8 cellular contexts compared by ENCODE assay signal in the genomic region with DNA sequence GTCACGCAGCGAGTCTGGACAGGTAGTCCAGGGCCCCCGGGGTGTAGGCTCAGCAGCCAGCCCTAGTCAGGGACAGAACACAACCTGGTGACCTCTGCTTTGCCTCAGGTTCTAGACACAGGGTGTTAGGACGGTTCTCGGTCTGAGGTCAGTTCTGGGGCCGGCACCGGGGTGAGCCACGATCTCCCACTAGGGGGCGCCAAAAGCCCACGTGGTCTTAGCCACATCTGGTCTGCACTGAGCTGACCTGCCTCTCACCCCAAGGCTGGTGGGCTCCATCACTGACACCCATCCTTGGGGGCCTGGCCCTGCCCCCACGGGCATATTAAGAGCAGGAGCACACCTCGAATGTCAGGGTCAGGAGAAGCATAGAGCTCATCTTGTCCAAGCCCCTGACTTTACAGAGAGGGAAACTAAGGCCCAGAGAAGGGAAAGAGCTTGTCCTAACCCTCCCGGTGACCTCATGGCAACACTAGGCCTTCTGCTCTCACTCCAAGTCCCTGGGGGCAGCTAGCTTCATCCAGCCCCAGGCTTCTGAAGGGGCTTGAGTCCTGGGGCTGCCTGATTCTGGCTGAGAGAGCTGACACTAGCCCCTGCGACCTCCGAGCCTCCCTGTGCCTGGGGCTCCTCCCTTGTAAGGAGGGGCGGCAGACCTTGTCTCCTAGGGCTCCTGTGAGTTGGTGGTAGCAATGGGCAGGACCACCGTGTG. TPM values are rescaled to one million over a fixed set of nuclear protein-coding genes. Genes with fewer than 3 reads are reported as not detected.
DNase-seq lines count a peak whose midpoint lies in the region; ATAC-seq and TF ChIP-seq lines count a peak whose summit lies in the region.

No MANE protein-coding gene starts in this region.

- H3K27me3 Mint-ChIP-seq in activated B cell treated with CpG ODN at 0.5 μM for 24 hours: no peaks in the 10 kb centered on the region

- H3K4me1 ChIP-seq in mammary epithelial cell (ENCODE audit: insufficient read depth, low read length): peaks cover 8% of the 10 kb centered on the region

- H3K79me2 ChIP-seq in mammary epithelial cell (ENCODE audit: insufficient read depth, low read length): no peaks in the 10 kb centered on the region

- no peak overlapping the region for H3K9ac ChIP-seq in mammary epithelial cell (ENCODE audit: insufficient read depth, low read length)

- H3K27me3 ChIP-seq in mammary epithelial cell (ENCODE audit: insufficient read depth, low read length): no peaks in the 10 kb centered on the region

- no peaks in the 10 kb centered on the region for H3K9me3 Mint-ChIP-seq in activated B cell treated with CpG ODN at 0.5 μM for 24 hours

- BruUV-seq in mammary epithelial cell (replicated peaks; lab: Mats Ljungman, UMichigan): no TSS peak

- no peaks in the 10 kb centered on the region for H4K20me1 ChIP-seq in mammary epithelial cell (ENCODE audit: insufficient read depth, low read length)

- no peaks in the 10 kb centered on the region for H3K36me3 ChIP-seq in mammary epithelial cell (ENCODE audit: insufficient read depth, low read length)

- no peak overlapping the region for H3K27ac ChIP-seq in mammary epithelial cell (ENCODE audit: insufficient read depth, low read depth, low read length)

- CTCF ChIA-PET in activated B cell treated with CpG ODN at 0.5 μM for 24 hours (lab: Charles Lee): interaction anchor here (0.7 to 1.6 kb wide), 19 partner anchors 9 to 139 kb away, joined by 3 to 7 read pairs (median 4); a partner anchor contains a TSS
- CTCF ChIA-PET in mammary epithelial cell (lab: Charles Lee; ENCODE audit: low non-redundant PET): interaction anchor here (0.5 to 0.6 kb wide), 3 partner anchors 11 to 97 kb away, joined by 4 to 16 read pairs (median 6); no protein-coding TSS in a partner anchor

- no peak overlapping the region for H3K27ac Mint-ChIP-seq in activated B cell treated with CpG ODN at 0.5 μM for 24 hours

- H3K4me1 Mint-ChIP-seq in activated B cell treated with CpG ODN at 0.5 μM for 24 hours: peaks cover 8% of the 10 kb centered on the region

- no peak overlapping the region for H2AFZ ChIP-seq in mammary epithelial cell (ENCODE audit: low read depth, low read length)

- dilution Hi-C loops in mammary epithelial cell (cut with HindIII; ENCODE audit: low sequenced_read_pairs): no loop called here

- ATAC-seq in activated B cell treated with CpG ODN at 0.5 μM for 24 hours (ENCODE audit: low read depth) (peak; percentile 97), HG03095 (IDR thresholded peaks at IDR 0.05; ENCODE audit: unreplicated experiment) (no peak)

- WGBS in mammary epithelial cell (ENCODE audit: low coverage, missing lambda C conversion rate): 37% methylated on average over 14 of the region's 17 CpGs

- H3K4me3 ChIP-seq in HFF-Myc (replicated peaks; ENCODE audit: low read depth, low read length): no peak overlapping the region
- H3K4me3 ChIP-seq in mammary epithelial cell (replicated peaks in 1 of 3; ENCODE audit: insufficient read depth in 1 of 3, low read depth in 2 of 3, low read length in 3 of 3): no peak overlapping the region

- in situ Hi-C loops in mammary epithelial cell (cut with MboI; ENCODE audit: low sequenced_read_pairs in 2 of 2): no loop called here

- DNase-seq in GDM1 (lab: John Stamatoyannopoulos, UW): peak; percentile 59
- no peak for DNase-seq in HFF-Myc (ENCODE audit: extremely low read depth, low read depth)
- DNase-seq in NCI-H146 (lab: John Stamatoyannopoulos, UW): peak; percentile 56
- DNase-seq in activated B cell treated with CpG ODN at 0.5 μM for 24 hours: peak; percentile 82
- peak; percentile 35 for DNase-seq in mammary epithelial cell
- peak; percentile 38 for DNase-seq in kidney glomerular epithelial cell (lab: John Stamatoyannopoulos, UW)
- DNase-seq in stimulated activated CD4-positive, alpha-beta T cell treated with anti-CD3 and anti-CD28 coated beads, Interleukin-4, amount 100 ng/mL, for 24 hours: peak; percentile 85

- no peak overlapping the region for H3K4me3 Mint-ChIP-seq in activated B cell treated with CpG ODN at 0.5 μM for 24 hours

- POLR2A ChIA-PET in activated B cell treated with CpG ODN at 0.5 μM for 24 hours (lab: Charles Lee): interaction anchor here (0.8 to 1.2 kb wide), 3 partner anchors 102 to 103 kb away, joined by 3 to 4 read pairs (median 4); a partner anchor contains a TSS

- TF ChIP-seq CTCF in HFF-Myc (IDR thresholded peaks at IDR 0.05; ENCODE audit: low read depth, low read length, missing control alignments) (peak; percentile 93), activated B cell treated with CpG ODN at 0.5 μM for 24 hours (IDR thresholded peaks at IDR 0.05) (peak; percentile 67), mammary epithelial cell (conservative IDR thresholded peaks at IDR 0.05 in 1 of 2, IDR thresholded peaks at IDR 0.05 in 1 of 2; ENCODE audit: extremely low read depth in 1 of 2, insufficient read depth in 1 of 2, low read depth in 1 of 2, low read length in 2 of 2) (peak; percentile 85 to 91)

- intact Hi-C loops in activated B cell treated with CpG ODN at 0.5 μM for 24 hours (cut with micrococcal nuclease): loop anchor here (10.0 kb wide), 2 partner anchors 54 to 146 kb away; no protein-coding TSS in a partner anchor
- intact Hi-C loops in mammary epithelial cell (cut with micrococcal nuclease): loop anchor here (10.0 kb wide), 2 partner anchors 54 to 146 kb away; no protein-coding TSS in a partner anchor

- H3K36me3 Mint-ChIP-seq in activated B cell treated with CpG ODN at 0.5 μM for 24 hours (ENCODE audit: low read depth): no peaks in the 10 kb centered on the region

- H3K9me3 ChIP-seq in mammary epithelial cell (replicated peaks; ENCODE audit: insufficient read depth, low read length): no peaks in the 10 kb centered on the region

- no peak overlapping the region for H3K4me2 ChIP-seq in mammary epithelial cell (ENCODE audit: insufficient read depth, low read depth, low read length)

RNA-seq across cellular contexts. Expression of a gene that starts 9.0 kb away (rescaled TPM):
- total RNA-seq in activated B cell treated with CpG ODN at 0.5 μM for 24 hours (not detected in 2 replicates), mammary epithelial cell (not detected)
- not detected for polyA plus RNA-seq in mammary epithelial cell
- not detected for polyA minus RNA-seq in mammary epithelial cell

RNA-seq across cellular contexts. Expression of a gene that starts 43.6 kb away (rescaled TPM):
- total RNA-seq in activated B cell treated with CpG ODN at 0.5 μM for 24 hours (13.3 and 13.9 TPM in 2 replicates), mammary epithelial cell (10 to 100 TPM; 25.7 to 36.3 TPM)
- polyA plus RNA-seq in mammary epithelial cell: 17.4 TPM
- polyA minus RNA-seq in mammary epithelial cell: 24.7 TPM
